8 cellular contexts compared by ENCODE assay signal in genomic region chrX:49122499-49122898, GRCh38. TPM values are rescaled to one million over a fixed set of nuclear protein-coding genes. Genes with fewer than 3 reads are reported as not detected.
DNase-seq lines count a peak whose midpoint lies in the region; ATAC-seq and TF ChIP-seq lines count a peak whose summit lies in the region.

No MANE protein-coding gene starts in this region.

- no peak for TF ChIP-seq POLR2A in uterus (IDR thresholded peaks at IDR 0.05)

- H3K27me3 ChIP-seq in right atrium auricular region (no peaks in the 10 kb centered on the region), uterus (no peaks in the 10 kb centered on the region)

- no peak for TF ChIP-seq CTCF in right atrium auricular region (IDR thresholded peaks at IDR 0.05)
- TF ChIP-seq CTCF in astrocyte of the spinal cord (IDR thresholded peaks at IDR 0.05; ENCODE audit: low read depth, low read length), result no peak
- no peak for TF ChIP-seq CTCF in mesothelial cell of epicardium (IDR thresholded peaks at IDR 0.05; ENCODE audit: unreplicated experiment)
- TF ChIP-seq CTCF in uterus (IDR thresholded peaks at IDR 0.05), result no peak

- H3K4me3 ChIP-seq in right atrium auricular region (peak overlapping the region; percentile 69 to 78), astrocyte of the spinal cord (ENCODE audit: low read depth, low read length) (peak overlapping the region; percentile 80), uterus (peak overlapping the region in 1 of 2 donors; percentile 53)

- no peaks in the 10 kb centered on the region for H3K27me3 Mint-ChIP-seq in mesothelial cell of epicardium (ENCODE audit: low read depth)

- no peak for ATAC-seq in Right ventricle myocardium superior (ENCODE audit: poor library complexity)

- H3K27ac ChIP-seq in right atrium auricular region (no peak overlapping the region), uterus (no peak overlapping the region)

- peaks cover 15% of the 10 kb centered on the region for H3K36me3 Mint-ChIP-seq in mesothelial cell of epicardium

- peak overlapping the region; percentile 90 for H3K4me3 Mint-ChIP-seq in mesothelial cell of epicardium

- H3K4me1 ChIP-seq in right atrium auricular region (peaks cover 0 to 7% of the 10 kb centered on the region in 2 donors), uterus (no peaks in the 10 kb centered on the region)

- peaks cover 6% of the 10 kb centered on the region for H3K4me1 Mint-ChIP-seq in mesothelial cell of epicardium

- H3K9me3 ChIP-seq in right atrium auricular region (no peaks in the 10 kb centered on the region), uterus (no peaks in the 10 kb centered on the region)

- DNase-seq in right atrium auricular region (ENCODE audit: low spot score) (no peak), Right ventricle myocardium superior (no peak), astrocyte of the spinal cord (ENCODE audit: low read depth, low spot score) (no peak), mesothelial cell of epicardium (ENCODE audit: low spot score in 2 of 2, unreplicated experiment in 2 of 2) (no peak), NCI-H446 (lab: John Stamatoyannopoulos, UW) (no peak), DMS79 treated with DMSO at 0.1 percent for 48 hours (lab: John Stamatoyannopoulos, UW) (no peak), RKO (ENCODE audit: low spot score) (no peak), uterus (no peak)

- H3K9me3 Mint-ChIP-seq in mesothelial cell of epicardium, result peaks cover 12% of the 10 kb centered on the region

- intact Hi-C loops in Right ventricle myocardium superior (cut with DNase I) (no loop called here), uterus (cut with DNase I; ENCODE audit: low total_unique reads) (no loop called here)

- no peaks in the 10 kb centered on the region for H3K36me3 ChIP-seq in right atrium auricular region
- no peaks in the 10 kb centered on the region for H3K36me3 ChIP-seq in uterus

- H3K27ac Mint-ChIP-seq in mesothelial cell of epicardium, result no peak overlapping the region

- in situ Hi-C loops in astrocyte of the spinal cord (cut with HindIII; ENCODE audit: low sequenced_read_pairs), result no loop called here

RNA-seq across cellular contexts. Expression of gene GPKOW, which starts 1.0 kb away (rescaled TPM):
- 10 to 100 TPM; 17.7 to 26.1 TPM for total RNA-seq in right atrium auricular region
- total RNA-seq in Right ventricle myocardium superior, result 17.8 TPM
- 16.4 to 18.2 TPM (median 17.2 TPM) in 3 replicates for total RNA-seq in mesothelial cell of epicardium
- 10 to 100 TPM in 2 of 4 donors, 1 to 10 TPM in 2; 5.6 to 22.0 (median 12.8) TPM for total RNA-seq in uterus

RNA-seq across cellular contexts. Expression of gene MAGIX, which starts 40.1 kb away (rescaled TPM):
- total RNA-seq in right atrium auricular region (10 to 100 TPM; 18.9 to 23.4 TPM), Right ventricle myocardium superior (5.3 TPM), mesothelial cell of epicardium (6.3 to 7.1 TPM (median 6.4 TPM) in 3 replicates), uterus (10 to 100 TPM in 1 of 4 donors, 1 to 10 TPM in 2, under 1 TPM in 1; 0.77 to 12.4 (median 5.2) TPM)

RNA-seq across cellular contexts. Expression of gene WDR45, which starts 42.8 kb away (rescaled TPM):
- 100 to 1,000 TPM in 1 of 2 donors, 10 to 100 TPM in 1; 78.3 to 117 TPM for total RNA-seq in right atrium auricular region
- 79.0 TPM for total RNA-seq in Right ventricle myocardium superior
- total RNA-seq in mesothelial cell of epicardium, result 48.6 to 59.9 TPM (median 53.2 TPM) in 3 replicates
- 10 to 100 TPM; 37.6 to 96.5 (median 58.7) TPM for total RNA-seq in uterus

RNA-seq across cellular contexts. Expression of gene PRAF2, which starts 48.7 kb away (rescaled TPM):
- total RNA-seq in right atrium auricular region, result 10 to 100 TPM; 11.5 to 29.7 TPM
- total RNA-seq in Right ventricle myocardium superior, result 6.9 TPM
- 30.5 to 32.0 TPM (median 31.7 TPM) in 3 replicates for total RNA-seq in mesothelial cell of epicardium
- total RNA-seq in uterus, result 10 to 100 TPM in 2 of 4 donors, 1 to 10 TPM in 1, under 1 TPM in 1; 0.77 to 45.2 (median 23.8) TPM

RNA-seq across cellular contexts. Expression of gene PLP2, which starts 49.2 kb away (rescaled TPM):
- total RNA-seq in right atrium auricular region (10 to 100 TPM; 47.8 to 64.8 TPM), Right ventricle myocardium superior (50.1 TPM), mesothelial cell of epicardium (37.5 to 38.1 TPM (median 37.8 TPM) in 3 replicates), uterus (100 to 1,000 TPM in 1 of 4 donors, 10 to 100 TPM in 1, 1 to 10 TPM in 2; 2.6 to 171 (median 23.3) TPM)
